ENCODE assay signal across 8 cellular contexts in genomic region chr17:66673668-66674276, GRCh38.
A peak's percentile ranks its signal among the peaks of the same experiment; 100 is the strongest.
DNase-seq lines count a peak whose midpoint lies in the region; TF ChIP-seq lines count a peak whose summit lies in the region.
"Had no signal": no experiment of that assay in that cellular context is flagged by ENCODE, and none has a peak within 500 bp of the region (broad histone marks: within the 10 kb centered on the region; RNA-seq: fewer than 3 reads in every experiment).

No MANE protein-coding gene starts in this region.

- peak; percentile 65 for TF ChIP-seq CTCF in GM06990 (IDR thresholded peaks at IDR 0.05; ENCODE audit: insufficient read depth, low read length, poor library complexity, severe bottlenecking)
- peak; percentile 59 for TF ChIP-seq CTCF in coronary artery (IDR thresholded peaks at IDR 0.05)

- no peaks in the 10 kb centered on the region; the same call in 1 of the 2 replicates for H3K27me3 ChIP-seq in GM06990 (replicated peaks; ENCODE audit: control insufficient read depth, insufficient read depth, low read length)

- H3K4me3 ChIP-seq in GM06990 (replicated peaks; ENCODE audit: low read depth, low read length) (no peak overlapping the region), coronary artery (no peak overlapping the region)

- no peak overlapping the region for H3K27ac ChIP-seq in coronary artery
- H3K27ac ChIP-seq: epithelial cell of prostate had no signal

- H3K36me3 ChIP-seq in GM06990 (ENCODE audit: control insufficient read depth, insufficient read depth, low read length) = no peaks in the 10 kb centered on the region

- no peak for DNase-seq in GM06990 (ENCODE audit: extremely low read depth, insufficient read length)
- peak; percentile 3 for DNase-seq in NCI-H128 (lab: John Stamatoyannopoulos, UW; ENCODE audit: unreplicated experiment)
- DNase-seq in activated CD4-positive, alpha-beta T cell treated with anti-CD3 and anti-CD28 coated beads for 4 hours = peak; percentile 64 to 67
- no peak for DNase-seq in coronary artery (ENCODE audit: low spot score)
- DNase-seq in left kidney (ENCODE audit: low read depth, low spot score) = peak; percentile 79
- DNase-seq in stimulated activated CD8-positive, alpha-beta memory T cell treated with anti-CD3 and anti-CD28 coated beads, Interleukin-15, amount 100 ng/mL, for 1 hour (ENCODE audit: low read depth) = peak; percentile 24
- no peak for DNase-seq in SKM-1 treated with dmso at 0.1 percent for 144 hours (lab: John Stamatoyannopoulos, UW; ENCODE audit: unreplicated experiment)

Comparison
In these comparisons a context has a peak if more than half of its experiments do, and no peak if none do; other contexts are left out.
1. DNase-seq: peak in NCI-H128 (single experiment), activated CD4-positive, alpha-beta T cell treated with anti-CD3 and anti-CD28 coated beads for 4 hours (2 of 2), left kidney (single experiment) and stimulated activated CD8-positive, alpha-beta memory T cell treated with anti-CD3 and anti-CD28 coated beads, Interleukin-15, amount 100 ng/mL, for 1 hour (single experiment); none in GM06990 (single experiment), coronary artery (single experiment) and SKM-1 treated with dmso at 0.1 percent for 144 hours (single experiment).